9 cellular contexts compared by ENCODE assay signal in genomic region chr7:86932038-86932512, GRCh38.
DNase-seq lines count a peak whose midpoint lies in the region; ATAC-seq and TF ChIP-seq lines count a peak whose summit lies in the region.
"Had no signal": no experiment of that assay in that cellular context is flagged by ENCODE, and none has a peak within 500 bp of the region (broad histone marks: within the 10 kb centered on the region; RNA-seq: fewer than 3 reads in every experiment).

No MANE protein-coding gene starts in this region.

- peak; percentile 71 to 75 for ATAC-seq in activated T-cell treated with anti-CD3 and anti-CD28 coated beads, Interleukin-2, amount 50 U/mL, for 72 hours (replicated peaks in 1 of 2)
- ATAC-seq in activated T-helper 17 cell treated with anti-CD3 and anti-CD28 coated beads, Interleukin-2, amount 50 U/mL, for 72 hours (replicated peaks): peak; percentile 64
- peak; percentile 84 for ATAC-seq in Right ventricle myocardium superior (ENCODE audit: poor library complexity)
- ATAC-seq in thoracic aorta (ENCODE audit: insufficient number of reproducible peaks, low FRiP score, low read depth): peak; percentile 94
- no peak for ATAC-seq in natural killer cell treated with Interleukin-12 subunit alpha and Interleukin-12 subunit beta and Interleukin-15 and Interleukin-18, amount 100 ng/mL, for 72 hours
- ATAC-seq in GM21515 (IDR thresholded peaks at IDR 0.05; ENCODE audit: unreplicated experiment): no peak

- peaks cover 4 to 11% of the 10 kb centered on the region in 2 donors for H3K4me1 ChIP-seq in thoracic aorta (ENCODE audit: control insufficient read depth in 1 of 2, low read depth in 2 of 2)

- peak overlapping the region; percentile 44 to 62 for H3K27ac ChIP-seq in thoracic aorta
- H3K27ac ChIP-seq: neutrophil had no signal

- no peaks in the 10 kb centered on the region for H3K9me3 Mint-ChIP-seq in activated T-cell treated with anti-CD3 and anti-CD28 coated beads, Interleukin-2, amount 50 U/mL, for 72 hours
- no peaks in the 10 kb centered on the region for H3K9me3 Mint-ChIP-seq in activated T-helper 17 cell treated with anti-CD3 and anti-CD28 coated beads, Interleukin-2, amount 50 U/mL, for 72 hours
- no peaks in the 10 kb centered on the region for H3K9me3 Mint-ChIP-seq in natural killer cell treated with Interleukin-12 subunit alpha and Interleukin-12 subunit beta and Interleukin-15 and Interleukin-18, amount 100 ng/mL, for 72 hours

- TF ChIP-seq CTCF in thoracic aorta (IDR thresholded peaks at IDR 0.05): no peak

- peaks cover 32% of the 10 kb centered on the region for H3K27me3 Mint-ChIP-seq in activated T-cell treated with anti-CD3 and anti-CD28 coated beads, Interleukin-2, amount 50 U/mL, for 72 hours (ENCODE audit: low read depth)
- peaks cover 2% of the 10 kb centered on the region for H3K27me3 Mint-ChIP-seq in activated T-helper 17 cell treated with anti-CD3 and anti-CD28 coated beads, Interleukin-2, amount 50 U/mL, for 72 hours
- peaks cover 14 to 19% of the 10 kb centered on the region in 2 donors for H3K27me3 Mint-ChIP-seq in natural killer cell treated with Interleukin-12 subunit alpha and Interleukin-12 subunit beta and Interleukin-15 and Interleukin-18, amount 100 ng/mL, for 72 hours

- no peaks in the 10 kb centered on the region for H3K9me3 ChIP-seq in thoracic aorta
- H3K9me3 ChIP-seq: neutrophil had no signal

- peak in 1 of 2 donors; percentile 15 for DNase-seq in activated T-cell treated with anti-CD3 and anti-CD28 coated beads, Interleukin-2, amount 50 U/mL, for 72 hours
- DNase-seq in activated T-cell treated with anti-CD3 and anti-CD28 coated beads, Interleukin-2, amount 50 U/mL, for 1 hour: no peak
- DNase-seq in Right ventricle myocardium superior: no peak
- DNase-seq in thoracic aorta (ENCODE audit: low spot score): no peak
- no peak for DNase-seq in natural killer cell treated with Interleukin-12 subunit alpha and Interleukin-12 subunit beta and Interleukin-15 and Interleukin-18, amount 100 ng/mL, for 72 hours (ENCODE audit: low spot score)
- DNase-seq in DMS 273 treated with DMSO at 0.1 percent for 48 hours (lab: John Stamatoyannopoulos, UW): no peak

- intact Hi-C loops in Right ventricle myocardium superior (cut with DNase I): loop anchor here (10.0 kb wide), 2 partner anchors 123 to 413 kb away; partner anchors contain the start of genes CROT and ELAPOR2

- no peak overlapping the region for H3K27ac Mint-ChIP-seq in activated T-cell treated with anti-CD3 and anti-CD28 coated beads, Interleukin-2, amount 50 U/mL, for 72 hours
- peak overlapping the region; percentile 11 for H3K27ac Mint-ChIP-seq in activated T-helper 17 cell treated with anti-CD3 and anti-CD28 coated beads, Interleukin-2, amount 50 U/mL, for 72 hours
- no peak overlapping the region for H3K27ac Mint-ChIP-seq in natural killer cell treated with Interleukin-12 subunit alpha and Interleukin-12 subunit beta and Interleukin-15 and Interleukin-18, amount 100 ng/mL, for 72 hours

- peaks cover 31% of the 10 kb centered on the region for H3K4me1 Mint-ChIP-seq in activated T-cell treated with anti-CD3 and anti-CD28 coated beads, Interleukin-2, amount 50 U/mL, for 72 hours (ENCODE audit: low read depth)
- no peaks in the 10 kb centered on the region for H3K4me1 Mint-ChIP-seq in activated T-helper 17 cell treated with anti-CD3 and anti-CD28 coated beads, Interleukin-2, amount 50 U/mL, for 72 hours
- no peaks in the 10 kb centered on the region for H3K4me1 Mint-ChIP-seq in natural killer cell treated with Interleukin-12 subunit alpha and Interleukin-12 subunit beta and Interleukin-15 and Interleukin-18, amount 100 ng/mL, for 72 hours (ENCODE audit: low read depth in 2 of 2)

- no peaks in the 10 kb centered on the region for H3K27me3 ChIP-seq in thoracic aorta (replicated peaks; ENCODE audit: insufficient read depth)
- H3K27me3 ChIP-seq: neutrophil had no signal

- no peaks in the 10 kb centered on the region for H3K36me3 ChIP-seq in thoracic aorta
- H3K36me3 ChIP-seq: neutrophil had no signal

- peaks cover 0 to 1% of the 10 kb centered on the region in 2 donors for H3K36me3 Mint-ChIP-seq in activated T-cell treated with anti-CD3 and anti-CD28 coated beads, Interleukin-2, amount 50 U/mL, for 72 hours (ENCODE audit: insufficient read depth in 2 of 2)
- H3K36me3 Mint-ChIP-seq in activated T-helper 17 cell treated with anti-CD3 and anti-CD28 coated beads, Interleukin-2, amount 50 U/mL, for 72 hours (ENCODE audit: low read depth): no peaks in the 10 kb centered on the region
- H3K36me3 Mint-ChIP-seq in natural killer cell treated with Interleukin-12 subunit alpha and Interleukin-12 subunit beta and Interleukin-15 and Interleukin-18, amount 100 ng/mL, for 72 hours: no peaks in the 10 kb centered on the region

- H3K4me3 Mint-ChIP-seq in activated T-cell treated with anti-CD3 and anti-CD28 coated beads, Interleukin-2, amount 50 U/mL, for 72 hours: no peak overlapping the region
- H3K4me3 Mint-ChIP-seq in activated T-helper 17 cell treated with anti-CD3 and anti-CD28 coated beads, Interleukin-2, amount 50 U/mL, for 72 hours: no peak overlapping the region
- no peak overlapping the region for H3K4me3 Mint-ChIP-seq in natural killer cell treated with Interleukin-12 subunit alpha and Interleukin-12 subunit beta and Interleukin-15 and Interleukin-18, amount 100 ng/mL, for 72 hours

- no peak overlapping the region for H3K4me3 ChIP-seq in thoracic aorta

Comparison
In these comparisons a context has a peak if more than half of its experiments do, and no peak if none do; other contexts are left out.
1. ATAC-seq: peak in activated T-cell treated with anti-CD3 and anti-CD28 coated beads, Interleukin-2, amount 50 U/mL, for 72 hours (2 of 2), activated T-helper 17 cell treated with anti-CD3 and anti-CD28 coated beads, Interleukin-2, amount 50 U/mL, for 72 hours (single experiment), Right ventricle myocardium superior (single experiment) and thoracic aorta (single experiment); none in natural killer cell treated with Interleukin-12 subunit alpha and Interleukin-12 subunit beta and Interleukin-15 and Interleukin-18, amount 100 ng/mL, for 72 hours (0 of 2) and GM21515 (single experiment).